ENCODE assay signal across 17 cellular contexts in genomic region chrX:4550018-4550417, GRCh38.
DNase-seq lines count a peak whose midpoint lies in the region; ATAC-seq and TF ChIP-seq lines count a peak whose summit lies in the region.
"Had no signal": no experiment of that assay in that cellular context is flagged by ENCODE, and none has a peak within 500 bp of the region (broad histone marks: within the 10 kb centered on the region; RNA-seq: fewer than 3 reads in every experiment).

No MANE protein-coding gene starts in this region.

- no peak for DNase-seq in GM06990 (ENCODE audit: extremely low read depth, insufficient read length)
- peak; percentile 26 for DNase-seq in SK-MEL-5 (ENCODE audit: low read depth, low spot score)
- DNase-seq in left kidney (ENCODE audit: low read depth, low spot score): peak; percentile 15
- no peak for DNase-seq in cerebellar nuclear complex (lab: John Stamatoyannopoulos, UW)
- no peak for DNase-seq in suprapubic skin (ENCODE audit: low spot score in 2 of 2)
- no peak for DNase-seq in activated CD8-positive, alpha-beta T cell treated with anti-CD3 and anti-CD28 coated beads for 36 hours
- DNase-seq: activated CD4-positive, alpha-beta T cell treated with anti-CD3 and anti-CD28 coated beads for 36 hours; activated T-cell treated with anti-CD3 and anti-CD28 coated beads, Interleukin-2, amount 50 U/mL, for 72 hours; amniotic stem cell; KG1; Peyer's patch; right cardiac atrium; T-helper 17 cell; upper lobe of right lung had no signal

- H3K27me3 Mint-ChIP-seq in activated CD8-positive, alpha-beta T cell treated with anti-CD3 and anti-CD28 coated beads for 36 hours: no peaks in the 10 kb centered on the region
- H3K27me3 Mint-ChIP-seq: activated CD4-positive, alpha-beta T cell treated with anti-CD3 and anti-CD28 coated beads for 36 hours; natural killer cell treated with Interleukin-12 subunit alpha and Interleukin-12 subunit beta and Interleukin-15 and Interleukin-18, amount 100 ng/mL, for 72 hours had no signal

- 60% methylated on average over 1 of the region's 3 CpGs for whole genome bisulfite sequencing in suprapubic skin

- H3K36me3 Mint-ChIP-seq in activated CD8-positive, alpha-beta T cell treated with anti-CD3 and anti-CD28 coated beads for 36 hours (ENCODE audit: low read depth): no peaks in the 10 kb centered on the region
- H3K36me3 Mint-ChIP-seq: natural killer cell treated with Interleukin-12 subunit alpha and Interleukin-12 subunit beta and Interleukin-15 and Interleukin-18, amount 100 ng/mL, for 72 hours had no signal

- no peak for TF ChIP-seq POLR2A in suprapubic skin (IDR thresholded peaks at IDR 0.05)

- H2AFZ ChIP-seq in KMS-11 (ENCODE audit: low read depth): no peak overlapping the region

- H3K9me3 ChIP-seq in suprapubic skin: no peaks in the 10 kb centered on the region
- H3K9me3 ChIP-seq: BLaER1, Peyer's patch, upper lobe of right lung had no signal

- H3K4me3 ChIP-seq in GM06990 (replicated peaks; ENCODE audit: low read depth, low read length) (no peak overlapping the region), KMS-11 (IDR thresholded peaks at IDR 0.05; ENCODE audit: insufficient read depth, low read depth, low read length) (no peak overlapping the region), suprapubic skin (no peak overlapping the region)
- H3K4me3 ChIP-seq: BLaER1, Peyer's patch, upper lobe of right lung had no signal

- H3K4me2 ChIP-seq in KMS-11: no peak overlapping the region
- H3K4me2 ChIP-seq: BLaER1 had no signal

- H3K27me3 ChIP-seq in GM06990 (replicated peaks; ENCODE audit: control insufficient read depth, insufficient read depth, low read length) (no peaks in the 10 kb centered on the region), KMS-11 (ENCODE audit: insufficient read depth, low read depth) (no peaks in the 10 kb centered on the region), suprapubic skin (no peaks in the 10 kb centered on the region)
- H3K27me3 ChIP-seq: BLaER1, Peyer's patch, upper lobe of right lung had no signal

- H3K9me3 Mint-ChIP-seq in activated CD8-positive, alpha-beta T cell treated with anti-CD3 and anti-CD28 coated beads for 36 hours: no peaks in the 10 kb centered on the region
- H3K9me3 Mint-ChIP-seq: natural killer cell treated with Interleukin-12 subunit alpha and Interleukin-12 subunit beta and Interleukin-15 and Interleukin-18, amount 100 ng/mL, for 72 hours had no signal

- no peaks in the 10 kb centered on the region for H3K79me2 ChIP-seq in KMS-11 (ENCODE audit: insufficient read depth, low read depth)

- no peaks in the 10 kb centered on the region for H3K4me1 ChIP-seq in KMS-11 (ENCODE audit: low read depth, poor library complexity, severe bottlenecking)
- no peaks in the 10 kb centered on the region for H3K4me1 ChIP-seq in suprapubic skin
- H3K4me1 ChIP-seq: BLaER1, Peyer's patch, upper lobe of right lung had no signal

- H3K36me3 ChIP-seq in GM06990 (ENCODE audit: control insufficient read depth, insufficient read depth, low read length) (no peaks in the 10 kb centered on the region), KMS-11 (ENCODE audit: insufficient read depth) (no peaks in the 10 kb centered on the region), suprapubic skin (no peaks in the 10 kb centered on the region)
- H3K36me3 ChIP-seq: BLaER1, Peyer's patch, upper lobe of right lung had no signal

- no peaks in the 10 kb centered on the region for H4K20me1 ChIP-seq in KMS-11 (ENCODE audit: insufficient read depth)
- H4K20me1 ChIP-seq: BLaER1 had no signal

- in situ Hi-C loops in SK-MEL-5 (cut with HindIII; ENCODE audit: low pct_unique_long_range_greater_than_20kb, low sequenced_read_pairs): no loop called here

- CTCF ChIA-PET in activated CD8-positive, alpha-beta T cell treated with anti-CD3 and anti-CD28 coated beads for 36 hours (lab: Charles Lee): no interaction called here

- intact Hi-C loops in activated CD8-positive, alpha-beta T cell treated with anti-CD3 and anti-CD28 coated beads for 36 hours (cut with micrococcal nuclease): no loop called here

- ATAC-seq in activated CD8-positive, alpha-beta T cell treated with anti-CD3 and anti-CD28 coated beads for 36 hours: no peak
- ATAC-seq: activated CD4-positive, alpha-beta T cell treated with anti-CD3 and anti-CD28 coated beads for 36 hours; activated T-cell treated with anti-CD3 and anti-CD28 coated beads, Interleukin-2, amount 50 U/mL, for 72 hours; natural killer cell treated with Interleukin-12 subunit alpha and Interleukin-12 subunit beta and Interleukin-15 and Interleukin-18, amount 100 ng/mL, for 72 hours; right cardiac atrium; T-helper 17 cell; upper lobe of right lung had no signal

- POLR2A ChIA-PET in activated CD8-positive, alpha-beta T cell treated with anti-CD3 and anti-CD28 coated beads for 36 hours (lab: Charles Lee): no interaction called here

- TF ChIP-seq CTCF in GM06990 (IDR thresholded peaks at IDR 0.05; ENCODE audit: insufficient read depth, low read length, poor library complexity, severe bottlenecking) (peak; percentile 35), KMS-11 (conservative IDR thresholded peaks at IDR 0.05; ENCODE audit: low read depth, low read length) (0 out of 2 replicates have a peak, but pooled peaks have one; percentile 12), suprapubic skin (IDR thresholded peaks at IDR 0.05) (no peak)
- no peak for TF ChIP-seq CTCF in activated CD8-positive, alpha-beta T cell treated with anti-CD3 and anti-CD28 coated beads for 36 hours (IDR thresholded peaks at IDR 0.05)

- H3K9ac ChIP-seq in KMS-11: no peak overlapping the region
- H3K9ac ChIP-seq: BLaER1 had no signal

- H3K27ac Mint-ChIP-seq in activated CD8-positive, alpha-beta T cell treated with anti-CD3 and anti-CD28 coated beads for 36 hours: no peak overlapping the region
- H3K27ac Mint-ChIP-seq: activated CD4-positive, alpha-beta T cell treated with anti-CD3 and anti-CD28 coated beads for 36 hours; activated T-cell treated with anti-CD3 and anti-CD28 coated beads, Interleukin-2, amount 50 U/mL, for 72 hours; natural killer cell treated with Interleukin-12 subunit alpha and Interleukin-12 subunit beta and Interleukin-15 and Interleukin-18, amount 100 ng/mL, for 72 hours; T-helper 17 cell had no signal

- TF ChIP-seq EP300 in suprapubic skin (IDR thresholded peaks at IDR 0.05): no peak

- H3K4me3 Mint-ChIP-seq in activated CD8-positive, alpha-beta T cell treated with anti-CD3 and anti-CD28 coated beads for 36 hours: no peak overlapping the region
- H3K4me3 Mint-ChIP-seq: activated CD4-positive, alpha-beta T cell treated with anti-CD3 and anti-CD28 coated beads for 36 hours; activated T-cell treated with anti-CD3 and anti-CD28 coated beads, Interleukin-2, amount 50 U/mL, for 72 hours; natural killer cell treated with Interleukin-12 subunit alpha and Interleukin-12 subunit beta and Interleukin-15 and Interleukin-18, amount 100 ng/mL, for 72 hours; T-helper 17 cell had no signal

- H3K27ac ChIP-seq in KMS-11: no peak overlapping the region
- H3K27ac ChIP-seq in suprapubic skin: no peak overlapping the region
- H3K27ac ChIP-seq: BLaER1, Peyer's patch, upper lobe of right lung had no signal

- H3K4me1 Mint-ChIP-seq in activated CD8-positive, alpha-beta T cell treated with anti-CD3 and anti-CD28 coated beads for 36 hours (ENCODE audit: low read depth): no peaks in the 10 kb centered on the region
- H3K4me1 Mint-ChIP-seq: activated CD4-positive, alpha-beta T cell treated with anti-CD3 and anti-CD28 coated beads for 36 hours; T-helper 17 cell had no signal

Comparison
In these comparisons a context has a peak if more than half of its experiments do, and no peak if none do; other contexts are left out.
1. DNase-seq: peak in SK-MEL-5 (single experiment) and left kidney (single experiment); none in GM06990 (single experiment), cerebellar nuclear complex (0 of 2), suprapubic skin (0 of 2) and activated CD8-positive, alpha-beta T cell treated with anti-CD3 and anti-CD28 coated beads for 36 hours (single experiment).
2. CTCF ChIP-seq: peak in GM06990 (single experiment) and KMS-11 (single experiment); none in suprapubic skin (0 of 2) and activated CD8-positive, alpha-beta T cell treated with anti-CD3 and anti-CD28 coated beads for 36 hours (single experiment).